ENCODE assay signal across 15 cellular contexts in the genomic region with DNA sequence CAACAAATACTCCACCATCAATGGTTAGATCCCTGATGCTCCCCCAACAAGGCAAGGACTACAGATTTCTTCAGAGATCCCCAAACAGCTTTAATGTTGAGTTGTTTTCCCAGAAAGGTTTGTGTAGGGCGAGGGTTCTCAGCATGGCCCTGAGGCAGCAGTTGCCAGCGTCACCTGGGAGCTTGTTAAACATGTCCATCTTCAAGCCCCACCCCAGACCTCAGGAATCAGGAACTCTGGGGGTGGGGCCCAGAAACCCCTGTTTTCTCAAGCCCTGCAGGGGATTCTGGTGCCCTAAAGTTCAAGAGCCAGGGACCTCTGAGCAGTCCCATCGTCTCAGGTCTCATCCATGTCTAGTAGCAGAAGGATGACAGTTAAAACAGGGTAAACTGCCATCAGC.
"Had no signal": no experiment of that assay in that cellular context is flagged by ENCODE, and none has a peak within 500 bp of the region (broad histone marks: within the 10 kb centered on the region; RNA-seq: fewer than 3 reads in every experiment).

No MANE protein-coding gene starts in this region.

- H3K27ac ChIP-seq: body of pancreas, gastroesophageal sphincter, sigmoid colon, suprapubic skin, vagina had no signal

- H3K4me1 Mint-ChIP-seq: activated CD8-positive, alpha-beta memory T cell treated with anti-CD3 and anti-CD28 coated beads, Interleukin-2, amount 10 ng/mL, durations not matched to agents 7 days and 5 days; activated naive CD4-positive, alpha-beta T cell treated with anti-CD3 and anti-CD28 coated beads, Interleukin-2, amount 50 U/mL, for 24 hours had no signal

- H3K9me3 Mint-ChIP-seq: activated naive CD4-positive, alpha-beta T cell treated with anti-CD3 and anti-CD28 coated beads, Interleukin-2, amount 50 U/mL, for 24 hours; activated T-cell treated with anti-CD3 and anti-CD28 coated beads, Interleukin-2, amount 50 U/mL, for 24 hours; natural killer cell treated with Interleukin-12 subunit alpha and Interleukin-12 subunit beta and Interleukin-15 and Interleukin-18, amount 100 ng/mL, for 72 hours had no signal

- H3K4me3 ChIP-seq: body of pancreas, gastroesophageal sphincter, sigmoid colon, suprapubic skin, vagina had no signal

- H3K36me3 ChIP-seq: gastroesophageal sphincter, sigmoid colon, suprapubic skin, vagina had no signal

- H3K27me3 ChIP-seq: body of pancreas, gastroesophageal sphincter, sigmoid colon, suprapubic skin, vagina had no signal

- H3K4me3 Mint-ChIP-seq: activated CD8-positive, alpha-beta memory T cell treated with anti-CD3 and anti-CD28 coated beads, Interleukin-2, amount 10 ng/mL, durations not matched to agents 7 days and 5 days; activated naive CD4-positive, alpha-beta T cell treated with anti-CD3 and anti-CD28 coated beads, Interleukin-2, amount 50 U/mL, for 24 hours; activated T-cell treated with anti-CD3 and anti-CD28 coated beads, Interleukin-2, amount 50 U/mL, for 24 hours; natural killer cell treated with Interleukin-12 subunit alpha and Interleukin-12 subunit beta and Interleukin-15 and Interleukin-18, amount 100 ng/mL, for 72 hours had no signal

- ATAC-seq: activated CD8-positive, alpha-beta memory T cell treated with anti-CD3 and anti-CD28 coated beads, Interleukin-2, amount 10 ng/mL, durations not matched to agents 7 days and 5 days; body of pancreas; gastroesophageal sphincter; natural killer cell treated with Interleukin-12 subunit alpha and Interleukin-12 subunit beta and Interleukin-15 and Interleukin-18, amount 100 ng/mL, for 72 hours; stimulated activated naive CD8-positive, alpha-beta T cell treated with anti-CD3 and anti-CD28 coated beads, Interleukin-15, Interleukin-2, amounts not matched to agents 100 U/mL and 50 U/mL, for 24 hours had no signal

- H3K36me3 Mint-ChIP-seq: activated CD8-positive, alpha-beta memory T cell treated with anti-CD3 and anti-CD28 coated beads, Interleukin-2, amount 10 ng/mL, durations not matched to agents 7 days and 5 days; activated naive CD4-positive, alpha-beta T cell treated with anti-CD3 and anti-CD28 coated beads, Interleukin-2, amount 50 U/mL, for 24 hours; natural killer cell treated with Interleukin-12 subunit alpha and Interleukin-12 subunit beta and Interleukin-15 and Interleukin-18, amount 100 ng/mL, for 72 hours had no signal

- H3K27ac Mint-ChIP-seq: activated CD8-positive, alpha-beta memory T cell treated with anti-CD3 and anti-CD28 coated beads, Interleukin-2, amount 10 ng/mL, durations not matched to agents 7 days and 5 days; activated naive CD4-positive, alpha-beta T cell treated with anti-CD3 and anti-CD28 coated beads, Interleukin-2, amount 50 U/mL, for 24 hours; activated T-cell treated with anti-CD3 and anti-CD28 coated beads, Interleukin-2, amount 50 U/mL, for 24 hours; natural killer cell treated with Interleukin-12 subunit alpha and Interleukin-12 subunit beta and Interleukin-15 and Interleukin-18, amount 100 ng/mL, for 72 hours had no signal

- DNase-seq: activated CD4-positive, alpha-beta T cell treated with anti-CD3 and anti-CD28 coated beads, Interleukin-2, amount 50 U/mL, for 4 hours; activated CD4-positive, CD25-positive, alpha-beta regulatory T cell treated with anti-CD3 and anti-CD28 coated beads, Interleukin-2, amount 50 U/mL, for 72 hours; activated CD8-positive, alpha-beta memory T cell treated with anti-CD3 and anti-CD28 coated beads, Interleukin-2, amount 10 ng/mL, durations not matched to agents 7 days and 5 days; activated effector memory CD4-positive, alpha-beta T cell treated with Interleukin-2 at 50 U/mL for 16 hours; activated T-cell treated with anti-CD3 and anti-CD28 coated beads, Interleukin-2, amount 50 U/mL, for 24 hours; body of pancreas; cerebellar nuclear complex; sigmoid colon; stimulated activated CD4-positive, alpha-beta T cell treated with anti-CD3 and anti-CD28 coated beads, Interleukin-12 subunit alpha, Interleukin-12 subunit beta, amount 100 ng/mL, for 4 hours; stimulated activated naive CD8-positive, alpha-beta T cell treated with anti-CD3 and anti-CD28 coated beads, Interleukin-15, Interleukin-2, amounts not matched to agents 100 U/mL and 50 U/mL, for 24 hours had no signal

- H3K9me3 ChIP-seq: body of pancreas, gastroesophageal sphincter, sigmoid colon, suprapubic skin, vagina had no signal
